Comparison of ENCODE assay signal across 20 cellular contexts in genomic region chr2:27296466-27296865, GRCh38. TPM values are rescaled to one million over a fixed set of nuclear protein-coding genes. Genes with fewer than 3 reads are reported as not detected.
DNase-seq lines count a peak whose midpoint lies in the region; ATAC-seq, FAIRE-seq and TF ChIP-seq lines count a peak whose summit lies in the region.
"Had no signal": no experiment of that assay in that cellular context is flagged by ENCODE, and none has a peak within 500 bp of the region (broad histone marks: within the 10 kb centered on the region; RNA-seq: fewer than 3 reads in every experiment).

No MANE protein-coding gene starts in this region.

- H3K4me3 Mint-ChIP-seq in naive thymus-derived CD4-positive, alpha-beta T cell = no peak overlapping the region
- H3K4me3 Mint-ChIP-seq in stimulated activated naive CD8-positive, alpha-beta T cell treated with anti-CD3 and anti-CD28 coated beads, Interleukin-15, amount 100 ng/mL, for 72 hours = no peak overlapping the region
- H3K4me3 Mint-ChIP-seq: CD4-positive, alpha-beta memory T cell; HFFc6 had no signal

- CTCF ChIA-PET in K562 (lab: Yijun Ruan, JAX; ENCODE audit: low intra/inter-chr PET ratio) = no interaction called here
- CTCF ChIA-PET in naive thymus-derived CD4-positive, alpha-beta T cell (lab: Charles Lee) = no interaction called here

- no peaks in the 10 kb centered on the region for H3K79me2 ChIP-seq in K562 (ENCODE audit: control insufficient read depth, insufficient read depth, low read length)

- in situ Hi-C loops in K562 (cut with MboI) = loop anchor here (10.0 kb wide), 1 partner anchor 452 kb away; the partner anchor contains the start of gene DPYSL5
- in situ Hi-C loops in HAP-1 (cut with MboI; ENCODE audit: low sequenced_read_pairs) = no loop called here

- H3K4me1 Mint-ChIP-seq in naive thymus-derived CD4-positive, alpha-beta T cell = peaks cover 0 to 2% (median 0%) of the 10 kb centered on the region in 7 donors
- no peaks in the 10 kb centered on the region for H3K4me1 Mint-ChIP-seq in stimulated activated naive CD8-positive, alpha-beta T cell treated with anti-CD3 and anti-CD28 coated beads, Interleukin-15, amount 100 ng/mL, for 72 hours
- H3K4me1 Mint-ChIP-seq: CD4-positive, alpha-beta memory T cell had no signal

- peaks cover 4 to 25% (median 18%) of the 10 kb centered on the region in 5 donors for H3K27me3 Mint-ChIP-seq in naive thymus-derived CD4-positive, alpha-beta T cell
- H3K27me3 Mint-ChIP-seq in stimulated activated naive CD8-positive, alpha-beta T cell treated with anti-CD3 and anti-CD28 coated beads, Interleukin-15, amount 100 ng/mL, for 72 hours = peaks cover 36% of the 10 kb centered on the region

- no peaks in the 10 kb centered on the region for H3K9me1 ChIP-seq in K562 (ENCODE audit: control insufficient read depth, insufficient read depth, low read length)

- H3K4me1 ChIP-seq in K562 (replicated peaks in 1 of 2; ENCODE audit: control insufficient read depth in 2 of 2, insufficient read depth in 2 of 2, low read length in 2 of 2) (peaks cover 9 to 12% of the 10 kb centered on the region in 2 experiments), HAP-1 (peaks cover 15% of the 10 kb centered on the region)
- H3K4me1 ChIP-seq in naive thymus-derived CD4-positive, alpha-beta T cell (ENCODE audit: control insufficient read depth in 2 of 2, insufficient read depth in 2 of 2, low read length in 2 of 2) = no peaks in the 10 kb centered on the region
- H3K4me1 ChIP-seq: BE2C had no signal

- BruUV-seq in K562 (replicated peaks; lab: Mats Ljungman, UMichigan) = no TSS peak

- TF ChIP-seq CTCF in NB4 (IDR thresholded peaks at IDR 0.05; ENCODE audit: low read depth, low read length) (no peak), K562 (IDR thresholded peaks at IDR 0.05 in 2 of 3, conservative IDR thresholded peaks at IDR 0.05 in 1 of 3; ENCODE audit: insufficient read depth in 2 of 3, low read depth in 1 of 3, low read length in 3 of 3) (no peak)

- TF ChIP-seq POLR2A in NB4 (IDR thresholded peaks at IDR 0.05; ENCODE audit: extremely low read depth, insufficient read length) (no peak), K562 (conservative IDR thresholded peaks at IDR 0.05) (no peak)

- no peak overlapping the region for H3K4me2 ChIP-seq in K562 (ENCODE audit: insufficient read depth, low read length)
- H3K4me2 ChIP-seq: SK-N-SH had no signal

- ATAC-seq in K562 = peak; percentile 36; the same call in 2 of the 3 replicates
- peak; percentile 49 for ATAC-seq in naive thymus-derived CD4-positive, alpha-beta T cell
- ATAC-seq in HG03039 (IDR thresholded peaks at IDR 0.05; ENCODE audit: unreplicated experiment) = no peak
- ATAC-seq in stimulated activated naive CD8-positive, alpha-beta T cell treated with anti-CD3 and anti-CD28 coated beads, Interleukin-15, amount 100 ng/mL, for 72 hours = no peak

- no peaks in the 10 kb centered on the region for H4K20me1 ChIP-seq in K562 (replicated peaks; ENCODE audit: control insufficient read depth, insufficient read depth, low read length)

- TF ChIP-seq RAD21 in K562 (CRISPR knock-in tag; conservative IDR thresholded peaks at IDR 0.05 in 1 of 2, IDR thresholded peaks at IDR 0.05 in 1 of 2) = no peak

- no peak overlapping the region for H3K9ac ChIP-seq in K562 (ENCODE audit: insufficient read depth in 1 of 2, low read depth in 2 of 2, low read length in 2 of 2)
- H3K9ac ChIP-seq: SK-N-SH had no signal

- no peak for FAIRE-seq in K562 (lab: Jason Lieb, UNC)
- FAIRE-seq: A204.1, H1 had no signal

- H3K27ac ChIP-seq in K562 (ENCODE audit: extremely low read depth, low read depth, low read length) = no peak overlapping the region
- no peak overlapping the region for H3K27ac ChIP-seq in naive thymus-derived CD4-positive, alpha-beta T cell (ENCODE audit: low read depth, low read length)

- intact Hi-C loops in K562 (cut with micrococcal nuclease) = loop anchor here (10.0 kb wide), 1 partner anchor 332 kb away; no protein-coding TSS in a partner anchor
- intact Hi-C loops in naive thymus-derived CD4-positive, alpha-beta T cell (cut with micrococcal nuclease) = no loop called here

- no peaks in the 10 kb centered on the region for H3K36me3 Mint-ChIP-seq in naive thymus-derived CD4-positive, alpha-beta T cell
- H3K36me3 Mint-ChIP-seq: CD4-positive, alpha-beta memory T cell had no signal

- no peaks in the 10 kb centered on the region; a peak in 1 of 5 replicates for H3K27me3 ChIP-seq in K562 (ENCODE audit: control insufficient read depth in 2 of 2, insufficient read depth in 2 of 2, low read length in 2 of 2)
- H3K27me3 ChIP-seq in naive thymus-derived CD4-positive, alpha-beta T cell (ENCODE audit: control insufficient read depth in 2 of 2, insufficient read depth in 2 of 2, low read length in 2 of 2) = no peaks in the 10 kb centered on the region
- no peaks in the 10 kb centered on the region for H3K27me3 ChIP-seq in HAP-1 (ENCODE audit: low read depth)
- H3K27me3 ChIP-seq: BE2C had no signal

- no peaks in the 10 kb centered on the region for H3K36me3 ChIP-seq in K562 (ENCODE audit: control insufficient read depth, insufficient read depth, low read length)
- no peaks in the 10 kb centered on the region for H3K36me3 ChIP-seq in naive thymus-derived CD4-positive, alpha-beta T cell (ENCODE audit: control insufficient read depth in 2 of 3, insufficient read depth in 3 of 3, low read length in 3 of 3)
- peaks cover 8% of the 10 kb centered on the region; the same call in 1 of the 2 replicates for H3K36me3 ChIP-seq in HAP-1 (replicated peaks)
- H3K36me3 ChIP-seq: BE2C had no signal

- 9% methylated on average over 4 of the region's 4 CpGs for WGBS in K562 (ENCODE audit: insufficient coverage, low coverage, missing lambda C conversion rate)

- H2AFZ ChIP-seq in K562 (ENCODE audit: low read depth, low read length) = peak overlapping the region; percentile 61

- POLR2A ChIA-PET in K562 (lab: Yijun Ruan, JAX) = interaction anchor here (0.7 kb wide), 1 partner anchor 367 kb away, joined by 4 read pairs; the partner anchor contains the start of genes SLC4A1AP and SUPT7L
- POLR2A ChIA-PET in naive thymus-derived CD4-positive, alpha-beta T cell (lab: Charles Lee) = no interaction called here

- H3K4me3 ChIP-seq in NB4 (ENCODE audit: low read depth, low read length) (no peak overlapping the region), K562 (no peak overlapping the region), HAP-1 (no peak overlapping the region)
- H3K4me3 ChIP-seq in naive thymus-derived CD4-positive, alpha-beta T cell (ENCODE audit: low read length) = no peak overlapping the region

- no peaks in the 10 kb centered on the region for H3K9me3 Mint-ChIP-seq in naive thymus-derived CD4-positive, alpha-beta T cell
- no peaks in the 10 kb centered on the region for H3K9me3 Mint-ChIP-seq in stimulated activated naive CD8-positive, alpha-beta T cell treated with anti-CD3 and anti-CD28 coated beads, Interleukin-15, amount 100 ng/mL, for 72 hours
- H3K9me3 Mint-ChIP-seq: CD4-positive, alpha-beta memory T cell; HFFc6 had no signal

- H3K27ac Mint-ChIP-seq in naive thymus-derived CD4-positive, alpha-beta T cell = no peak overlapping the region
- no peak overlapping the region for H3K27ac Mint-ChIP-seq in stimulated activated naive CD8-positive, alpha-beta T cell treated with anti-CD3 and anti-CD28 coated beads, Interleukin-15, amount 100 ng/mL, for 72 hours
- H3K27ac Mint-ChIP-seq: CD4-positive, alpha-beta memory T cell; HFFc6 had no signal

- TF ChIP-seq EP300 in K562 (IDR thresholded peaks at IDR 0.05; ENCODE audit: low read length) = no peak

- H3K9me3 ChIP-seq in K562 (replicated peaks; ENCODE audit: control insufficient read depth, insufficient read depth, low read depth, low read length) (no peaks in the 10 kb centered on the region), HAP-1 (no peaks in the 10 kb centered on the region)
- no peaks in the 10 kb centered on the region for H3K9me3 ChIP-seq in naive thymus-derived CD4-positive, alpha-beta T cell (ENCODE audit: control insufficient read depth in 2 of 3, low read length in 3 of 3)
- H3K9me3 ChIP-seq: BE2C, SK-N-SH had no signal

- DNase-seq in AG08395 (ENCODE audit: low spot score) (peak; percentile 37), NB4 (ENCODE audit: low read depth) (peak; percentile 46), K562 (ENCODE audit: extremely low read depth in 1 of 4, low spot score in 3 of 4) (no peak), HAP-1 (ENCODE audit: low spot score in 2 of 2) (no peak), islet precursor cell (no peak)
- DNase-seq in naive thymus-derived CD4-positive, alpha-beta T cell = no peak
- no peak for DNase-seq in stimulated activated naive CD8-positive, alpha-beta T cell treated with anti-CD3 and anti-CD28 coated beads, Interleukin-15, amount 100 ng/mL, for 72 hours
- DNase-seq: BE2C; CD4-positive, alpha-beta memory T cell; HFFc6; KBM-7; NCI-H1417; NCI-H2029; NCI-H2171 treated with DMSO at 0.1 percent for 48 hours; SK-N-SH had no signal

RNA-seq across cellular contexts. Expression of gene UCN, which starts 11.8 kb away (rescaled TPM):
- 2.2 and 3.1 TPM in 2 replicates for total RNA-seq in K562 (2011; cell fraction: chromatin; rRNA removed; ENCODE audit: low replicate concordance)
- 5.2 and 5.7 TPM in 2 replicates for total RNA-seq in K562 (2011; cell fraction: nucleolus; rRNA removed)
- 1.5 and 2.2 TPM in 2 replicates for total RNA-seq in K562 (2011; cell fraction: nucleoplasm; rRNA removed)
- 2.7 and 2.8 TPM in 2 replicates for total RNA-seq in K562 (2014; rRNA removed)
- total RNA-seq in K562 (2014; rRNA removed; fragmentation: Illumina TruSeq; extraction: Trizol) = 0.25 TPM in 1 of 2 replicates, not detected in the other
- 0.64 and 0.65 TPM in 2 replicates for total RNA-seq in K562 (2015; rRNA removed; fragmentation: Illumina TruSeq; extraction: Trizol)
- total RNA-seq in K562 (2021) = 2.2 and 2.6 TPM in 2 replicates
- polyA plus RNA-seq in K562 (2011; rRNA removed) = 0.43 and 0.53 TPM in 2 replicates
- polyA plus RNA-seq in K562 (2011; cell fraction: cytosol; rRNA removed) = 0.53 and 3.9 TPM in 2 replicates
- polyA plus RNA-seq in K562 (2011; cell fraction: nucleus; rRNA removed) = 3.2 and 7.5 TPM in 2 replicates
- polyA plus RNA-seq in K562 (2012) = 1.1 and 5.5 TPM in 2 replicates
- polyA plus RNA-seq in K562 (2014; fragmentation: Illumina TruSeq; extraction: Trizol) = 0.30 and 0.39 TPM in 2 replicates
- under 1 TPM; 0.10 to 0.28 TPM for polyA plus RNA-seq in K562 (2014; fragmentation: Nextera tagmentation; extraction: Ambion mirVana)
- polyA plus RNA-seq in K562 (2014; rRNA removed) = 0.96 and 1.5 TPM in 2 replicates
- not detected in 2 replicates for polyA minus RNA-seq in K562 (2011; rRNA and poly(A)+ RNA removed)
- 1.1 TPM in 1 of 2 replicates, not detected in the other for polyA minus RNA-seq in K562 (2011; cell fraction: cytosol; rRNA and poly(A)+ RNA removed)
- 0.89 and 1.8 TPM in 2 replicates for polyA minus RNA-seq in K562 (2011; cell fraction: nucleus; rRNA and poly(A)+ RNA removed)
- 1 to 10 TPM; 2.5 to 6.5 (median 4.6) TPM for total RNA-seq in naive thymus-derived CD4-positive, alpha-beta T cell
- under 1 TPM; 0.35 to 0.81 TPM for polyA plus RNA-seq in naive thymus-derived CD4-positive, alpha-beta T cell
- total RNA-seq: H1 had no signal

RNA-seq across cellular contexts. Expression of gene TRIM54, which starts 14.2 kb away (rescaled TPM):
- total RNA-seq in K562 (2011; cell fraction: chromatin; rRNA removed; ENCODE audit: low replicate concordance) = 0.32 TPM in 1 of 2 replicates, not detected in the other
- not detected in 2 replicates for total RNA-seq in K562 (2011; cell fraction: nucleolus; rRNA removed)
- not detected in 2 replicates for total RNA-seq in K562 (2011; cell fraction: nucleoplasm; rRNA removed)
- not detected in 2 replicates for total RNA-seq in K562 (2014; rRNA removed)
- total RNA-seq in K562 (2014; rRNA removed; fragmentation: Illumina TruSeq; extraction: Trizol) = not detected in 2 replicates
- not detected in 2 replicates for total RNA-seq in K562 (2015; rRNA removed; fragmentation: Illumina TruSeq; extraction: Trizol)
- not detected in 2 replicates for total RNA-seq in K562 (2021)
- polyA plus RNA-seq in K562 (2011; rRNA removed) = not detected in 2 replicates
- not detected in 2 replicates for polyA plus RNA-seq in K562 (2011; cell fraction: cytosol; rRNA removed)
- polyA plus RNA-seq in K562 (2011; cell fraction: nucleus; rRNA removed) = 0.08 TPM in 1 of 2 replicates, not detected in the other
- polyA plus RNA-seq in K562 (2012) = 0.08 TPM in 1 of 2 replicates, not detected in the other
- polyA plus RNA-seq in K562 (2014; fragmentation: Illumina TruSeq; extraction: Trizol) = not detected in 2 replicates
- polyA plus RNA-seq in K562 (2014; fragmentation: Nextera tagmentation; extraction: Ambion mirVana) = not detected
- polyA plus RNA-seq in K562 (2014; rRNA removed) = not detected in 2 replicates
- polyA minus RNA-seq in K562 (2011; rRNA and poly(A)+ RNA removed) = not detected in 2 replicates
- not detected in 2 replicates for polyA minus RNA-seq in K562 (2011; cell fraction: cytosol; rRNA and poly(A)+ RNA removed)
- not detected in 2 replicates for polyA minus RNA-seq in K562 (2011; cell fraction: nucleus; rRNA and poly(A)+ RNA removed)
- not detected for total RNA-seq in naive thymus-derived CD4-positive, alpha-beta T cell
- not detected for polyA plus RNA-seq in naive thymus-derived CD4-positive, alpha-beta T cell
- total RNA-seq: Daoy, HFFc6 had no signal
- polyA plus RNA-seq: CD4-positive, alpha-beta memory T cell had no signal

RNA-seq across cellular contexts. Expression of gene DNAJC5G, which starts 21.2 kb away (rescaled TPM):
- total RNA-seq in K562 (2011; cell fraction: chromatin; rRNA removed; ENCODE audit: low replicate concordance) = 0.35 TPM in 1 of 2 replicates, not detected in the other
- not detected in 2 replicates for total RNA-seq in K562 (2011; cell fraction: nucleolus; rRNA removed)
- not detected in 2 replicates for total RNA-seq in K562 (2011; cell fraction: nucleoplasm; rRNA removed)
- not detected in 2 replicates for total RNA-seq in K562 (2014; rRNA removed)
- not detected in 2 replicates for total RNA-seq in K562 (2014; rRNA removed; fragmentation: Illumina TruSeq; extraction: Trizol)
- not detected in 2 replicates for total RNA-seq in K562 (2015; rRNA removed; fragmentation: Illumina TruSeq; extraction: Trizol)
- total RNA-seq in K562 (2021) = not detected in 2 replicates
- not detected in 2 replicates for polyA plus RNA-seq in K562 (2011; rRNA removed)
- not detected in 2 replicates for polyA plus RNA-seq in K562 (2011; cell fraction: cytosol; rRNA removed)
- 0.15 and 0.37 TPM in 2 replicates for polyA plus RNA-seq in K562 (2011; cell fraction: nucleus; rRNA removed)
- polyA plus RNA-seq in K562 (2012) = 0.08 TPM in 1 of 2 replicates, not detected in the other
- not detected in 2 replicates for polyA plus RNA-seq in K562 (2014; fragmentation: Illumina TruSeq; extraction: Trizol)
- not detected for polyA plus RNA-seq in K562 (2014; fragmentation: Nextera tagmentation; extraction: Ambion mirVana)
- polyA plus RNA-seq in K562 (2014; rRNA removed) = 0.43 TPM in 1 of 2 replicates, not detected in the other
- polyA minus RNA-seq in K562 (2011; rRNA and poly(A)+ RNA removed) = not detected in 2 replicates
- polyA minus RNA-seq in K562 (2011; cell fraction: cytosol; rRNA and poly(A)+ RNA removed) = not detected in 2 replicates
- not detected in 2 replicates for polyA minus RNA-seq in K562 (2011; cell fraction: nucleus; rRNA and poly(A)+ RNA removed)
- not detected for total RNA-seq in naive thymus-derived CD4-positive, alpha-beta T cell
- polyA plus RNA-seq in naive thymus-derived CD4-positive, alpha-beta T cell = not detected
- total RNA-seq: CD4-positive, alpha-beta memory T cell; Daoy; HFFc6; NCI-H460 had no signal
- polyA plus RNA-seq: CD4-positive, alpha-beta memory T cell had no signal

RNA-seq across cellular contexts. Expression of gene MPV17, which starts 26.4 kb away (rescaled TPM):
- total RNA-seq in K562 (2011; cell fraction: chromatin; rRNA removed; ENCODE audit: low replicate concordance) = 288 and 498 TPM in 2 replicates
- 229 and 251 TPM in 2 replicates for total RNA-seq in K562 (2011; cell fraction: nucleolus; rRNA removed)
- total RNA-seq in K562 (2011; cell fraction: nucleoplasm; rRNA removed) = 296 and 427 TPM in 2 replicates
- total RNA-seq in K562 (2014; rRNA removed) (54.7 and 74.5 TPM in 2 replicates), K562 (2014; rRNA removed; fragmentation: Illumina TruSeq; extraction: Trizol) (60.4 and 69.2 TPM in 2 replicates), K562 (2015; rRNA removed; fragmentation: Illumina TruSeq; extraction: Trizol) (70.2 and 70.9 TPM in 2 replicates), K562 (2021) (66.8 and 71.2 TPM in 2 replicates)
- polyA plus RNA-seq in K562 (2011; rRNA removed) (140 and 144 TPM in 2 replicates), K562 (2014; fragmentation: Illumina TruSeq; extraction: Trizol) (107 and 134 TPM in 2 replicates), K562 (2014; fragmentation: Nextera tagmentation; extraction: Ambion mirVana) (10 to 100 TPM; 69.8 to 81.8 TPM), K562 (2014; rRNA removed) (65.3 and 67.2 TPM in 2 replicates)
- 190 and 249 TPM in 2 replicates for polyA plus RNA-seq in K562 (2011; cell fraction: cytosol; rRNA removed)
- 280 and 330 TPM in 2 replicates for polyA plus RNA-seq in K562 (2011; cell fraction: nucleus; rRNA removed)
- 99.4 and 107 TPM in 2 replicates for polyA plus RNA-seq in K562 (2012)
- polyA minus RNA-seq in K562 (2011; rRNA and poly(A)+ RNA removed) = 141 and 162 TPM in 2 replicates
- 56.1 and 78.0 TPM in 2 replicates for polyA minus RNA-seq in K562 (2011; cell fraction: cytosol; rRNA and poly(A)+ RNA removed)
- polyA minus RNA-seq in K562 (2011; cell fraction: nucleus; rRNA and poly(A)+ RNA removed) = 58.2 and 79.0 TPM in 2 replicates
- 100 to 1,000 TPM in 1 of 5 experiments, 10 to 100 TPM in 4; 55.7 to 119 (median 94.4) TPM for total RNA-seq in naive thymus-derived CD4-positive, alpha-beta T cell
- 100 to 1,000 TPM; 133 to 145 TPM for polyA plus RNA-seq in naive thymus-derived CD4-positive, alpha-beta T cell

RNA-seq across cellular contexts. Expression of gene SLC30A3, which starts 33.6 kb away (rescaled TPM):
- total RNA-seq in K562 (2011; cell fraction: chromatin; rRNA removed; ENCODE audit: low replicate concordance) = 4.4 and 10.5 TPM in 2 replicates
- total RNA-seq in K562 (2011; cell fraction: nucleolus; rRNA removed) = 4.5 and 6.7 TPM in 2 replicates
- total RNA-seq in K562 (2011; cell fraction: nucleoplasm; rRNA removed) = 6.2 and 8.4 TPM in 2 replicates
- 0.68 and 2.4 TPM in 2 replicates for total RNA-seq in K562 (2014; rRNA removed)
- total RNA-seq in K562 (2014; rRNA removed; fragmentation: Illumina TruSeq; extraction: Trizol) = 0.10 and 0.36 TPM in 2 replicates
- total RNA-seq in K562 (2015; rRNA removed; fragmentation: Illumina TruSeq; extraction: Trizol) = 0.41 and 0.58 TPM in 2 replicates
- total RNA-seq in K562 (2021) = 2.0 and 2.2 TPM in 2 replicates
- polyA plus RNA-seq in K562 (2011; rRNA removed) = 1.2 and 3.1 TPM in 2 replicates
- polyA plus RNA-seq in K562 (2011; cell fraction: cytosol; rRNA removed) = 5.3 and 8.9 TPM in 2 replicates
- polyA plus RNA-seq in K562 (2011; cell fraction: nucleus; rRNA removed) = 12.9 and 17.5 TPM in 2 replicates
- 1.6 and 2.0 TPM in 2 replicates for polyA plus RNA-seq in K562 (2012)
- polyA plus RNA-seq in K562 (2014; fragmentation: Illumina TruSeq; extraction: Trizol) = 1.1 and 2.2 TPM in 2 replicates
- under 1 TPM in 1 of 2 experiments, not detected in 1; 0.03 TPM for polyA plus RNA-seq in K562 (2014; fragmentation: Nextera tagmentation; extraction: Ambion mirVana)
- polyA plus RNA-seq in K562 (2014; rRNA removed) = 2.3 and 2.7 TPM in 2 replicates
- 1.2 and 1.4 TPM in 2 replicates for polyA minus RNA-seq in K562 (2011; rRNA and poly(A)+ RNA removed)
- polyA minus RNA-seq in K562 (2011; cell fraction: cytosol; rRNA and poly(A)+ RNA removed) = 2.7 and 3.5 TPM in 2 replicates
- 1.9 and 2.3 TPM in 2 replicates for polyA minus RNA-seq in K562 (2011; cell fraction: nucleus; rRNA and poly(A)+ RNA removed)
- under 1 TPM in 1 of 5 experiments, not detected in 4; 0.29 TPM for total RNA-seq in naive thymus-derived CD4-positive, alpha-beta T cell
- under 1 TPM in 1 of 2 donors, not detected in 1; 0.56 TPM for polyA plus RNA-seq in naive thymus-derived CD4-positive, alpha-beta T cell
- total RNA-seq: CD4-positive, alpha-beta memory T cell; HFFc6 had no signal
- polyA plus RNA-seq: CD4-positive, alpha-beta memory T cell had no signal

Comparison
In these comparisons a context has a peak if more than half of its experiments do, and no peak if none do; other contexts are left out.
1. DNase-seq: peak in AG08395 (single experiment) and NB4 (single experiment); none in K562 (0 of 4), naive thymus-derived CD4-positive, alpha-beta T cell (0 of 9), HAP-1 (0 of 2), islet precursor cell (single experiment) and stimulated activated naive CD8-positive, alpha-beta T cell treated with anti-CD3 and anti-CD28 coated beads, Interleukin-15, amount 100 ng/mL, for 72 hours (0 of 2).
2. ATAC-seq: peak in K562 (single experiment) and naive thymus-derived CD4-positive, alpha-beta T cell (single experiment); none in HG03039 (single experiment) and stimulated activated naive CD8-positive, alpha-beta T cell treated with anti-CD3 and anti-CD28 coated beads, Interleukin-15, amount 100 ng/mL, for 72 hours (single experiment).